ENCODE assay signal across 1 cellular context in genomic region chr13:77477299-77477848, GRCh38.
TF ChIP-seq lines count a peak whose summit lies in the region.

No MANE protein-coding gene starts in this region.

TF ChIP-seq in K562, 482 proteins besides CTCF, POLR2A, EP300 and RAD21 (continued from another document):
- no peak for TF ChIP-seq SMARCB1 (IDR thresholded peaks at IDR 0.05; ENCODE audit: insufficient read length, low read depth)
- no peak for TF ChIP-seq SP2 (IDR thresholded peaks at IDR 0.05; ENCODE audit: extremely low read depth, low read depth, low read length, poor library complexity, severe bottlenecking)
- TF ChIP-seq MITF (IDR thresholded peaks at IDR 0.05), result no peak
- no peak for TF ChIP-seq ZNF12 (CRISPR knock-in tag; IDR thresholded peaks at IDR 0.05)
- no peak for TF ChIP-seq TCF15 (CRISPR knock-in tag; IDR thresholded peaks at IDR 0.05)
- TF ChIP-seq ARID1B (IDR thresholded peaks at IDR 0.05), result no peak
- no peak for TF ChIP-seq HDAC8 (tag; IDR thresholded peaks at IDR 0.05)
